In the genomic region with DNA sequence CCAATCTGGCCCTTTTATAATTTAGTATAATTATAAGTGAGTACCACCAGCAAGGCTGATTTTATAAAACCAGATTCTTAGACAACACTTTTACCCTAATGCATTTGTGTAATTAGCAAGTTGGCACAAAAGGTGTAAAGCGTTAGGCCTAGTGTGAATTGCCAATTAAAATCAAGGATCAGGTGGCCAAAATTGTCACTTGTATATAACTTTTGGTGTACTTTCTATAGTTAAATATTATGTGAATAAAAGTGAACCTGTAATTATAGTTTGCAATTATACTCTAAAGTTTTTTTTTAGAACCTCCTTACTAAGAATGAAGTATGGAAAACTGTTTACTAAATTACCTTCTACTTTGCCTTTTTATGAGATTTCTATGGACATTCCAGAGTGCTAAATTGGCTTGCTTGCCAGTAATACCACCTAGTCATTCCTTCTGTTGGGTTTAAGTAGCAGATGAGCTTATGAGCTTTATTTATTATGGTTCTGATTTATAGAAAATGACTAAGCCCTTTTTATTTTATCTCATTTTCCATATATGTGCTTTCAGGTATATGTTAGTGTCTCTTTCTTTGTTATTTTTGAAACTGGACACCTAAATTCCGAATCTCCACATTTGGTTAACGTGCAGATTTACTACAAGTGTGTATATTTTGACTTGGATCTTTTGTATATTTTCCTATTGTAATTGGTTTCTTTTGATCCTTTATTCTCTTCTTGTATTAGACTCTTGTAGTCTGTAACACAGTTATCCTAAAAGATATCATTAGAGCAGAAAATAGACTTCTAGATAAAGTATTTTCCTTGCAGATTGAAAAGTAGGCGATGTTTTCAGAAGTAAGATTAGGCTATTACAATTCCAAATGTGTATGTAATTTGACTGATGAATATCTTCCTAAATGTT, we compare ENCODE assay signal across 12 cellular contexts. TPM values are rescaled to one million over a fixed set of nuclear protein-coding genes. Genes with fewer than 3 reads are reported as not detected.
A peak's percentile ranks its signal among the peaks of the same experiment; 100 is the strongest.
DNase-seq lines count a peak whose midpoint lies in the region; ATAC-seq, FAIRE-seq and TF ChIP-seq lines count a peak whose summit lies in the region.
"Had no signal": no experiment of that assay in that cellular context is flagged by ENCODE, and none has a peak within 500 bp of the region (broad histone marks: within the 10 kb centered on the region; RNA-seq: fewer than 3 reads in every experiment).

No MANE protein-coding gene starts in this region.

- H3K9ac ChIP-seq in astrocyte (ENCODE audit: low read length): no peak overlapping the region

- peaks cover 0 to 49% (median 39%) of the 10 kb centered on the region in 9 donors for H3K4me1 ChIP-seq in heart right ventricle
- H3K4me1 ChIP-seq in right cardiac atrium (ENCODE audit: control insufficient read depth, insufficient read depth, low read length): peaks cover 3% of the 10 kb centered on the region
- H3K4me1 ChIP-seq in astrocyte (ENCODE audit: insufficient read depth, low read length): peaks cover 5% of the 10 kb centered on the region
- H3K4me1 ChIP-seq in urinary bladder (ENCODE audit: insufficient read depth): peaks cover 2% of the 10 kb centered on the region

- H3K9me3 ChIP-seq in heart right ventricle: no peaks in the 10 kb centered on the region
- no peaks in the 10 kb centered on the region for H3K9me3 ChIP-seq in right cardiac atrium (ENCODE audit: control insufficient read depth, low read length)
- no peaks in the 10 kb centered on the region for H3K9me3 ChIP-seq in astrocyte (ENCODE audit: insufficient read depth, low read depth, low read length)

- H3K4me3 ChIP-seq in heart right ventricle (peak overlapping the region in 6 of 10 donors; percentile 10 to 91 (median 27)), right cardiac atrium (ENCODE audit: low read length) (no peak overlapping the region), astrocyte (ENCODE audit: insufficient read depth, low read depth, low read length) (no peak overlapping the region), urinary bladder (ENCODE audit: low read depth, low read length) (no peak overlapping the region)
- H3K4me3 ChIP-seq: GM23338 had no signal

- H3K27ac Mint-ChIP-seq in astrocyte (ENCODE audit: unreplicated experiment): no peak overlapping the region
- H3K27ac Mint-ChIP-seq: GM23338 had no signal

- no peaks in the 10 kb centered on the region for H3K9me3 Mint-ChIP-seq in astrocyte (ENCODE audit: unreplicated experiment)
- H3K9me3 Mint-ChIP-seq: GM23338 had no signal

- no peak for TF ChIP-seq CTCF in heart right ventricle (IDR thresholded peaks at IDR 0.05)
- no peak for TF ChIP-seq CTCF in astrocyte (IDR thresholded peaks at IDR 0.05; ENCODE audit: insufficient read depth, low read depth, low read length)

- ATAC-seq in heart right ventricle: no peak
- no peak for ATAC-seq in right cardiac atrium
- ATAC-seq in HG02759 (IDR thresholded peaks at IDR 0.05; ENCODE audit: unreplicated experiment): no peak
- ATAC-seq: GM23338, sciatic nerve had no signal

- no peaks in the 10 kb centered on the region for H3K27me3 ChIP-seq in heart right ventricle
- no peaks in the 10 kb centered on the region for H3K27me3 ChIP-seq in right cardiac atrium (ENCODE audit: control insufficient read depth, insufficient read depth)
- H3K27me3 ChIP-seq in astrocyte (ENCODE audit: insufficient read depth, low read length): no peaks in the 10 kb centered on the region

- peaks cover 76% of the 10 kb centered on the region for H3K79me2 ChIP-seq in astrocyte (ENCODE audit: insufficient read depth, low read length)

- H3K27ac ChIP-seq in heart right ventricle (peak overlapping the region in 8 of 10 donors; percentile 5 to 92 (median 61)), right cardiac atrium (ENCODE audit: low read length) (no peak overlapping the region), astrocyte (ENCODE audit: low read depth, low read length) (no peak overlapping the region), urinary bladder (ENCODE audit: low read depth) (peak overlapping the region; percentile 10)

- intact Hi-C loops in heart right ventricle (cut with DNase I): loop anchor here in 4 of 10 donors (10.0 kb wide), 4 partner anchors 293 to 1393 kb away; a partner anchor contains a TSS
- intact Hi-C loops in right cardiac atrium (cut with DNase I): loop anchor here in 2 of 4 donors (10.0 kb wide), 2 partner anchors 67 to 353 kb away; no protein-coding TSS in a partner anchor

- H2AFZ ChIP-seq in astrocyte (ENCODE audit: low read depth, low read length): no peak overlapping the region
- H2AFZ ChIP-seq: GM23338 had no signal

- H3K27me3 Mint-ChIP-seq in astrocyte (ENCODE audit: low read depth, unreplicated experiment): no peaks in the 10 kb centered on the region

- 91 to 93% methylated on average over 4 of the region's 4 CpGs for WGBS in heart right ventricle, 2 donors
- 91% methylated on average over 4 of the region's 4 CpGs for WGBS in right cardiac atrium
- 94% methylated on average over 4 of the region's 4 CpGs for WGBS in urinary bladder

- peaks cover 28% of the 10 kb centered on the region for H4K20me1 ChIP-seq in astrocyte (ENCODE audit: insufficient read depth, low read length)

- H3K4me2 ChIP-seq in astrocyte (ENCODE audit: low read length): no peak overlapping the region
- H3K4me2 ChIP-seq: GM23338 had no signal

- peaks cover 2% of the 10 kb centered on the region for H3K36me3 Mint-ChIP-seq in astrocyte (ENCODE audit: low read depth, unreplicated experiment)

- no peak for FAIRE-seq in astrocyte (lab: Jason Lieb, UNC)
- FAIRE-seq: bronchial epithelial cell had no signal

- DNase-seq in heart right ventricle (no peak), right cardiac atrium (no peak), astrocyte (ENCODE audit: low read depth) (peak; percentile 18), myocyte (ENCODE audit: low read depth) (peak; percentile 24), NCI-H524 (lab: John Stamatoyannopoulos, UW) (no peak)
- no peak for DNase-seq in activated effector memory CD4-positive, alpha-beta T cell treated with Interleukin-2 at 50 U/mL for 16 hours
- DNase-seq: NCI-H510A treated with DMSO at 0.1 percent for 48 hours had no signal

- H3K36me3 ChIP-seq in heart right ventricle: no peaks in the 10 kb centered on the region
- no peaks in the 10 kb centered on the region for H3K36me3 ChIP-seq in astrocyte (ENCODE audit: insufficient read depth, low read length)
- no peaks in the 10 kb centered on the region for H3K36me3 ChIP-seq in urinary bladder (ENCODE audit: insufficient read depth)

- peaks cover 17% of the 10 kb centered on the region for H3K4me1 Mint-ChIP-seq in astrocyte (ENCODE audit: low read depth, unreplicated experiment)

- H3K4me3 Mint-ChIP-seq in astrocyte (ENCODE audit: unreplicated experiment): peak overlapping the region; percentile 69
- H3K4me3 Mint-ChIP-seq: GM23338 had no signal

RNA-seq across cellular contexts. Expression of a gene that starts 3.9 kb away (rescaled TPM):
- total RNA-seq in heart right ventricle (10 to 100 TPM in 8 of 10 donors, 1 to 10 TPM in 2; 9.0 to 16.3 (median 13.4) TPM), right cardiac atrium (10 to 100 TPM; 10.6 to 13.0 (median 12.2) TPM), astrocyte (21.8 and 25.7 TPM in 2 replicates), myocyte (35.2 and 36.5 TPM in 2 replicates), urinary bladder (37.9 TPM)
- polyA plus RNA-seq in heart right ventricle (10 to 100 TPM in 1 of 2 donors, 1 to 10 TPM in 1; 2.8 to 23.2 TPM), right cardiac atrium (6.4 TPM), urinary bladder (6.8 TPM)
- 11.9 TPM for polyA plus RNA-seq in myocyte (2012)

Comparison
In these comparisons a context has a peak if more than half of its experiments do, and no peak if none do; other contexts are left out.
1. H3K27ac ChIP-seq: peak in heart right ventricle (8 of 10) and urinary bladder (single experiment); none in right cardiac atrium (single experiment) and astrocyte (single experiment).
2. H3K4me3 ChIP-seq: peak in heart right ventricle (6 of 10); none in right cardiac atrium (single experiment), astrocyte (single experiment) and urinary bladder (single experiment).
3. DNase-seq: peak in astrocyte (single experiment) and myocyte (single experiment); none in heart right ventricle (0 of 2), right cardiac atrium (0 of 3), NCI-H524 (0 of 2) and activated effector memory CD4-positive, alpha-beta T cell treated with Interleukin-2 at 50 U/mL for 16 hours (single experiment).